In genomic region chr22:40426671-40427070, GRCh38 we compare ENCODE assay signal across 9 cellular contexts. TPM values are rescaled to one million over a fixed set of nuclear protein-coding genes. Genes with fewer than 3 reads are reported as not detected.
DNase-seq lines count a peak whose midpoint lies in the region; FAIRE-seq and TF ChIP-seq lines count a peak whose summit lies in the region.
"Had no signal": no experiment of that assay in that cellular context is flagged by ENCODE, and none has a peak within 500 bp of the region (broad histone marks: within the 10 kb centered on the region; RNA-seq: fewer than 3 reads in every experiment).

No MANE protein-coding gene starts in this region.

- peak; percentile 77 for DNase-seq in DMS153 treated with DMSO at 0.1 percent for 48 hours (lab: John Stamatoyannopoulos, UW; ENCODE audit: unreplicated experiment)
- peak; percentile 81 to 93 for DNase-seq in NCI-H2081 (lab: John Stamatoyannopoulos, UW)
- DNase-seq in chondrocyte (ENCODE audit: low spot score): no peak
- DNase-seq in nucleus accumbens (lab: John Stamatoyannopoulos, UW): peak in 53 of 56 donors; percentile 23 to 93 (median 75)
- DNase-seq in DMS53 treated with DMSO at 0.1 percent for 48 hours (lab: John Stamatoyannopoulos, UW; ENCODE audit: unreplicated experiment): no peak
- DNase-seq in COLO829 (ENCODE audit: low spot score): no peak
- DNase-seq in kidney: no peak
- DNase-seq in stimulated activated naive CD4-positive, alpha-beta T cell (lab: John Stamatoyannopoulos, UW): no peak
- DNase-seq: foreskin melanocyte had no signal

- intact Hi-C loops in kidney (cut with DNase I): no loop called here

- H3K27me3 Mint-ChIP-seq in chondrocyte (ENCODE audit: low read depth): no peaks in the 10 kb centered on the region

- H3K27ac Mint-ChIP-seq in chondrocyte (ENCODE audit: unreplicated experiment): peak overlapping the region; percentile 30

- no peak for TF ChIP-seq CTCF in chondrocyte (IDR thresholded peaks at IDR 0.05)
- no peak for TF ChIP-seq CTCF in kidney (IDR thresholded peaks at IDR 0.05; ENCODE audit: borderline replicate concordance, extremely low read depth, insufficient read depth)

- peaks cover 50% of the 10 kb centered on the region for H3K36me3 Mint-ChIP-seq in chondrocyte (ENCODE audit: low read depth)

- H3K9me3 Mint-ChIP-seq in chondrocyte (ENCODE audit: low read depth): no peaks in the 10 kb centered on the region

- H3K27ac ChIP-seq in kidney (ENCODE audit: low read depth in 2 of 2, low read length in 2 of 2): no peak overlapping the region

- peaks cover 13% of the 10 kb centered on the region for H3K4me1 Mint-ChIP-seq in chondrocyte (ENCODE audit: low read depth)

- H3K36me3 ChIP-seq in kidney (ENCODE audit: control insufficient read depth in 1 of 2, insufficient read depth in 2 of 2, low read length in 2 of 2): peaks cover 18 to 32% of the 10 kb centered on the region in 2 donors

- H3K9ac ChIP-seq in kidney (ENCODE audit: low read length in 2 of 2): no peak overlapping the region

- H3K9me3 ChIP-seq in kidney (ENCODE audit: control insufficient read depth in 1 of 2, low read length in 2 of 2): no peaks in the 10 kb centered on the region

- H3K4me3 Mint-ChIP-seq in chondrocyte (ENCODE audit: unreplicated experiment): no peak overlapping the region

- no peak for FAIRE-seq in kidney (lab: Jason Lieb, UNC)

- no peak overlapping the region for H3K4me3 ChIP-seq in kidney (ENCODE audit: low read length in 2 of 2)

- no peaks in the 10 kb centered on the region for H3K4me1 ChIP-seq in kidney (ENCODE audit: control insufficient read depth in 1 of 2, insufficient read depth in 1 of 2, low read depth in 1 of 2, low read length in 2 of 2)

RNA-seq across cellular contexts. Expression of gene SGSM3, which starts 56.3 kb away (rescaled TPM):
- total RNA-seq in chondrocyte (59.5 to 80.3 TPM (median 66.7 TPM) in 3 replicates), kidney (56.4 TPM)
- 52.2 TPM for polyA plus RNA-seq in kidney (ENCODE audit: insufficient read depth, low read depth, low replicate concordance)

Comparison
In these comparisons a context has a peak if more than half of its experiments do, and no peak if none do; other contexts are left out.
1. DNase-seq: peak in DMS153 treated with DMSO at 0.1 percent for 48 hours (single experiment), NCI-H2081 (2 of 2) and nucleus accumbens (53 of 56); none in chondrocyte (single experiment), DMS53 treated with DMSO at 0.1 percent for 48 hours (single experiment), COLO829 (single experiment), kidney (single experiment) and stimulated activated naive CD4-positive, alpha-beta T cell (0 of 6).